Comparison of ENCODE assay signal across 30 cellular contexts in genomic region chr4:169993531-169993930, GRCh38. TPM values are rescaled to one million over a fixed set of nuclear protein-coding genes. Genes with fewer than 3 reads are reported as not detected.
A peak's percentile ranks its signal among the peaks of the same experiment; 100 is the strongest.
DNase-seq lines count a peak whose midpoint lies in the region; ATAC-seq and TF ChIP-seq lines count a peak whose summit lies in the region.
"Had no signal": no experiment of that assay in that cellular context is flagged by ENCODE, and none has a peak within 500 bp of the region (broad histone marks: within the 10 kb centered on the region; RNA-seq: fewer than 3 reads in every experiment).

No MANE protein-coding gene starts in this region.

- H3K27ac ChIP-seq in breast epithelium (peak overlapping the region; percentile 41 to 43), tibial nerve (peak overlapping the region; percentile 54 to 81 (median 68))
- H3K27ac ChIP-seq: 22Rv1, C4-2B, esophagus squamous epithelium, foreskin keratinocyte, left lung, neutrophil, thoracic aorta had no signal

- no peak overlapping the region for H3K27ac Mint-ChIP-seq in MCF 10A (ENCODE audit: low read depth, unreplicated experiment)
- H3K27ac Mint-ChIP-seq: activated CD4-positive, alpha-beta T cell treated with anti-CD3 and anti-CD28 coated beads, Interleukin-2, amount 10 ng/mL, durations not matched to agents 7 days and 5 days; activated naive CD8-positive, alpha-beta T cell treated with anti-CD3 and anti-CD28 coated beads, Interleukin-2, amount 10 ng/mL, durations not matched to agents 7 days and 5 days; stimulated activated naive B cell treated with anti-CD40 and anti-IgM and Interleukin-4, amounts not matched to agents 10 μg/mL and 1 μg/mL and 100 μg/mL, for 72 hours had no signal

- CTCF ChIA-PET in MCF 10A (lab: Yijun Ruan, JAX): interaction anchor here (0.6 kb wide), 1 partner anchor 9 kb away, joined by 3 read pairs; no protein-coding TSS in a partner anchor

- POLR2A ChIA-PET in MCF 10A (lab: Yijun Ruan, JAX): interaction anchor here (1.0 kb wide), 1 partner anchor 33 kb away, joined by 3 read pairs; the partner anchor contains the start of gene MFAP3L

- WGBS in tibial nerve, 2 donors: 27 to 32% methylated on average over 9 of the region's 9 CpGs

- no peak overlapping the region for H3K4me3 Mint-ChIP-seq in MCF 10A (ENCODE audit: unreplicated experiment)
- H3K4me3 Mint-ChIP-seq: activated CD4-positive, alpha-beta T cell treated with anti-CD3 and anti-CD28 coated beads, Interleukin-2, amount 10 ng/mL, durations not matched to agents 7 days and 5 days; activated naive CD8-positive, alpha-beta T cell treated with anti-CD3 and anti-CD28 coated beads, Interleukin-2, amount 10 ng/mL, durations not matched to agents 7 days and 5 days; stimulated activated naive B cell treated with anti-CD40 and anti-IgM and Interleukin-4, amounts not matched to agents 10 μg/mL and 1 μg/mL and 100 μg/mL, for 72 hours had no signal

- no peaks in the 10 kb centered on the region for H3K27me3 ChIP-seq in breast epithelium
- no peaks in the 10 kb centered on the region for H3K27me3 ChIP-seq in tibial nerve
- H3K27me3 ChIP-seq: foreskin keratinocyte, left lung, neutrophil had no signal

- no peaks in the 10 kb centered on the region for H3K36me3 ChIP-seq in breast epithelium
- peaks cover 0 to 16% (median 0%) of the 10 kb centered on the region in 3 donors for H3K36me3 ChIP-seq in tibial nerve
- H3K36me3 ChIP-seq: esophagus squamous epithelium, left lung, thoracic aorta had no signal

- DNase-seq in breast epithelium (ENCODE audit: low spot score in 2 of 2): peak in 1 of 2 donors; percentile 30
- DNase-seq in MCF 10A (ENCODE audit: unreplicated experiment): no peak
- peak; percentile 27 to 87 (median 72) for DNase-seq in head of caudate nucleus
- DNase-seq in nucleus accumbens (lab: John Stamatoyannopoulos, UW): peak in 51 of 56 donors; percentile 16 to 85 (median 61)
- peak in 1 of 2 donors; percentile 9 for DNase-seq in tibial nerve (ENCODE audit: low spot score in 2 of 2)
- DNase-seq: activated CD4-positive, alpha-beta T cell treated with anti-CD3 and anti-CD28 coated beads, Interleukin-2, amount 10 ng/mL, durations not matched to agents 7 days and 5 days; activated effector memory CD4-positive, alpha-beta T cell treated with Interleukin-2 at 50 U/mL for 16 hours; activated naive CD8-positive, alpha-beta T cell treated with anti-CD3 and anti-CD28 coated beads, Interleukin-2, amount 10 ng/mL, durations not matched to agents 7 days and 5 days; activated T-cell treated with anti-CD3 and anti-CD28 coated beads, Interleukin-2, amount 50 U/mL, for 1 hour; Caco-2; cerebellar nuclear complex; DMS79; esophagus squamous epithelium; foreskin keratinocyte; GF-D8; IMR-90; left lung; mesendoderm; NCI-H146; SHP77 treated with DMSO at 0.1 percent for 48 hours; stimulated activated CD4-positive, alpha-beta T cell treated with anti-CD3 and anti-CD28 coated beads, Interleukin-15, amount 100 ng/mL, for 24 hours; stimulated activated naive B cell treated with anti-CD40 and anti-IgM and Interleukin-4, amounts not matched to agents 10 μg/mL and 1 μg/mL and 100 μg/mL, for 72 hours had no signal

- no peaks in the 10 kb centered on the region for H3K36me3 Mint-ChIP-seq in MCF 10A (ENCODE audit: insufficient read depth, unreplicated experiment)
- H3K36me3 Mint-ChIP-seq: activated naive CD8-positive, alpha-beta T cell treated with anti-CD3 and anti-CD28 coated beads, Interleukin-2, amount 10 ng/mL, durations not matched to agents 7 days and 5 days; stimulated activated naive B cell treated with anti-CD40 and anti-IgM and Interleukin-4, amounts not matched to agents 10 μg/mL and 1 μg/mL and 100 μg/mL, for 72 hours had no signal

- intact Hi-C loops in breast epithelium (cut with DNase I; ENCODE audit: low total_unique reads) (no loop called here), MCF 10A (cut with micrococcal nuclease) (no loop called here), head of caudate nucleus (cut with DNase I) (no loop called here)

- H3K9me3 Mint-ChIP-seq in MCF 10A (ENCODE audit: unreplicated experiment): no peaks in the 10 kb centered on the region
- H3K9me3 Mint-ChIP-seq: activated CD4-positive, alpha-beta T cell treated with anti-CD3 and anti-CD28 coated beads, Interleukin-2, amount 10 ng/mL, durations not matched to agents 7 days and 5 days; activated naive CD8-positive, alpha-beta T cell treated with anti-CD3 and anti-CD28 coated beads, Interleukin-2, amount 10 ng/mL, durations not matched to agents 7 days and 5 days; stimulated activated naive B cell treated with anti-CD40 and anti-IgM and Interleukin-4, amounts not matched to agents 10 μg/mL and 1 μg/mL and 100 μg/mL, for 72 hours had no signal

- TF ChIP-seq CTCF in breast epithelium (IDR thresholded peaks at IDR 0.05) (no peak), MCF 10A (IDR thresholded peaks at IDR 0.05; ENCODE audit: unreplicated experiment) (no peak), tibial nerve (IDR thresholded peaks at IDR 0.05) (no peak)

- H3K4me3 ChIP-seq in breast epithelium (no peak overlapping the region), tibial nerve (no peak overlapping the region)
- H3K4me3 ChIP-seq: esophagus squamous epithelium, left lung, thoracic aorta had no signal

- H3K4me1 ChIP-seq in breast epithelium (no peaks in the 10 kb centered on the region), tibial nerve (peaks cover 0 to 26% (median 0%) of the 10 kb centered on the region in 4 donors)
- H3K4me1 ChIP-seq: Caco-2, esophagus squamous epithelium, foreskin keratinocyte, left lung had no signal

- H3K4me1 Mint-ChIP-seq in MCF 10A (ENCODE audit: insufficient read depth, unreplicated experiment): no peaks in the 10 kb centered on the region
- H3K4me1 Mint-ChIP-seq: activated CD4-positive, alpha-beta T cell treated with anti-CD3 and anti-CD28 coated beads, Interleukin-2, amount 10 ng/mL, durations not matched to agents 7 days and 5 days; activated naive CD8-positive, alpha-beta T cell treated with anti-CD3 and anti-CD28 coated beads, Interleukin-2, amount 10 ng/mL, durations not matched to agents 7 days and 5 days had no signal

- BruUV-seq in MCF 10A (replicated peaks; lab: Mats Ljungman, UMichigan): no TSS peak

- H3K9me3 ChIP-seq in breast epithelium (no peaks in the 10 kb centered on the region), tibial nerve (no peaks in the 10 kb centered on the region)
- H3K9me3 ChIP-seq: Caco-2, esophagus squamous epithelium, left lung, neutrophil, thoracic aorta had no signal

- no peak for ATAC-seq in HG02610 (IDR thresholded peaks at IDR 0.05; ENCODE audit: unreplicated experiment)
- no peak for ATAC-seq in GM19023 (IDR thresholded peaks at IDR 0.05; ENCODE audit: unreplicated experiment)
- ATAC-seq in HG03159 (IDR thresholded peaks at IDR 0.05; ENCODE audit: unreplicated experiment): no peak
- ATAC-seq: foreskin keratinocyte; left lung; Panc1; stimulated activated naive B cell treated with anti-CD40 and anti-IgM and Interleukin-4, amounts not matched to agents 10 μg/mL and 1 μg/mL and 100 μg/mL, for 72 hours had no signal

- no peaks in the 10 kb centered on the region for H3K27me3 Mint-ChIP-seq in MCF 10A (ENCODE audit: insufficient read depth, unreplicated experiment)
- H3K27me3 Mint-ChIP-seq: activated CD4-positive, alpha-beta T cell treated with anti-CD3 and anti-CD28 coated beads, Interleukin-2, amount 10 ng/mL, durations not matched to agents 7 days and 5 days had no signal

- no peak for TF ChIP-seq POLR2A in breast epithelium (IDR thresholded peaks at IDR 0.05)
- no peak for TF ChIP-seq POLR2A in tibial nerve (IDR thresholded peaks at IDR 0.05)

- peak in 1 of 2 donors; percentile 44 for TF ChIP-seq EP300 in tibial nerve (IDR thresholded peaks at IDR 0.05)

RNA-seq across cellular contexts. Expression of gene MFAP3L, which starts 32.7 kb away (rescaled TPM):
- total RNA-seq in breast epithelium: 10 to 100 TPM in 2 of 3 donors, 1 to 10 TPM in 1; 5.1 to 87.4 (median 19.3) TPM
- total RNA-seq in MCF 10A (2022): 4.1 and 7.7 TPM in 2 replicates
- 10 to 100 TPM; 15.3 to 37.4 (median 21.2) TPM for total RNA-seq in tibial nerve
